Comparison of ENCODE assay signal across 8 cellular contexts in the genomic region with DNA sequence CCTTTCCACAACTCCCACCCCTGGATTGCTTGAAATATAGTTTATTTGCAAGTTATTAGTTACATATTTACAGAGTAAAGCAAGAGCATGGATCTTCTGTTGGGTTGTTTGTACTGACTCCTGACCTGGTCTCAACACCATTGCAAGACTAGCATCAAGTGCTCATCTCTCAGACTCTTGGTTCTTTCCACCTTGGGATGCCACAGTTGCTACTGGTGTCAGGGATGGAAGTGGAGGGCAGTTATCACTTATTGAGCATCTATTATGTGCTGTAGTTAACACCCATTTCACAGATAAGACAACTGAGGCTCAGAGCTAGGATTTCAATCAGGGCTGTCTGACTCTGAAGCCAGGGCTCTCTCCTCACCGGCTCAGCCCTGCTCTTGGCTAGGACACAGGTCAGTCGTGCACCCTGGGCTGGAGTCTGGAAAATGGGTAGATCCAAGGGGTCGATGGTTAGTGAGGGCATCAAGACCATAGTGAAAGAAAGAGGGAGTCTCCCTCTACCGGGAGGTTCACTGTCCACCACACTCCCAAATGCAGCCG. TPM values are rescaled to one million over a fixed set of nuclear protein-coding genes. Genes with fewer than 3 reads are reported as not detected.
DNase-seq lines count a peak whose midpoint lies in the region; ATAC-seq, FAIRE-seq and TF ChIP-seq lines count a peak whose summit lies in the region.

No MANE protein-coding gene starts in this region.

- peaks cover 5% of the 10 kb centered on the region for H3K9me3 Mint-ChIP-seq in activated T-cell treated with anti-CD3 and anti-CD28 coated beads, Interleukin-2, amount 50 U/mL, for 24 hours

- no peak overlapping the region for H3K27ac Mint-ChIP-seq in activated T-cell treated with anti-CD3 and anti-CD28 coated beads, Interleukin-2, amount 50 U/mL, for 24 hours

- TF ChIP-seq POLR2A in GM12891 (IDR thresholded peaks at IDR 0.05; ENCODE audit: low read depth, low read length), result no peak

- in situ Hi-C loops in astrocyte of the spinal cord (cut with HindIII; ENCODE audit: low sequenced_read_pairs), result no loop called here

- no peaks in the 10 kb centered on the region for H3K36me3 Mint-ChIP-seq in activated T-cell treated with anti-CD3 and anti-CD28 coated beads, Interleukin-2, amount 50 U/mL, for 24 hours (ENCODE audit: low read depth)

- peaks cover 7% of the 10 kb centered on the region for H3K27me3 ChIP-seq in kidney epithelial cell (ENCODE audit: control insufficient read depth, insufficient read depth, low read length)

- peaks cover 52% of the 10 kb centered on the region for H3K27me3 Mint-ChIP-seq in activated T-cell treated with anti-CD3 and anti-CD28 coated beads, Interleukin-2, amount 50 U/mL, for 24 hours

- peak overlapping the region; percentile 54 for H3K4me3 Mint-ChIP-seq in activated T-cell treated with anti-CD3 and anti-CD28 coated beads, Interleukin-2, amount 50 U/mL, for 24 hours

- H3K4me3 ChIP-seq in astrocyte of the spinal cord (ENCODE audit: low read depth, low read length) (peak overlapping the region; percentile 57), kidney epithelial cell (ENCODE audit: low read depth, low read length) (peak overlapping the region; percentile 26)

- H3K36me3 ChIP-seq in kidney epithelial cell (ENCODE audit: control insufficient read depth, insufficient read depth, low read length), result no peaks in the 10 kb centered on the region

- peaks cover 7% of the 10 kb centered on the region for H3K4me1 Mint-ChIP-seq in activated T-cell treated with anti-CD3 and anti-CD28 coated beads, Interleukin-2, amount 50 U/mL, for 24 hours (ENCODE audit: low read depth)

- no peak for DNase-seq in activated T-cell treated with anti-CD3 and anti-CD28 coated beads, Interleukin-2, amount 50 U/mL, for 24 hours
- no peak for DNase-seq in activated T-cell treated with anti-CD3 and anti-CD28 coated beads, Interleukin-2, amount 50 U/mL, for 1 hour
- DNase-seq in astrocyte of the spinal cord (ENCODE audit: low read depth, low spot score) (no peak), kidney epithelial cell (ENCODE audit: low read depth) (no peak), substantia nigra (lab: John Stamatoyannopoulos, UW) (no peak), GM12891 (ENCODE audit: insufficient read length, low spot score) (no peak), SIG-M5 treated with dmso at 0.1 percent for 504 hours (lab: John Stamatoyannopoulos, UW; ENCODE audit: unreplicated experiment) (no peak)

- peak; percentile 36 for TF ChIP-seq CTCF in astrocyte of the spinal cord (IDR thresholded peaks at IDR 0.05; ENCODE audit: low read depth, low read length)
- peak; percentile 20 for TF ChIP-seq CTCF in kidney epithelial cell (IDR thresholded peaks at IDR 0.05; ENCODE audit: insufficient read depth, low read length, poor library complexity, severe bottlenecking)

- no peak for FAIRE-seq in GM12891 (lab: Jason Lieb, UNC)

- peak overlapping the region; percentile 91 for H3K27ac ChIP-seq in substantia nigra (ENCODE audit: low read depth, low read length, poor library complexity, severe bottlenecking)

- ATAC-seq in HG03521 (IDR thresholded peaks at IDR 0.05; ENCODE audit: unreplicated experiment), result no peak

TF ChIP-seq in GM12891, 5 proteins besides CTCF, POLR2A, EP300 and RAD21:
- TF ChIP-seq POLR2AphosphoS5 (IDR thresholded peaks at IDR 0.05; ENCODE audit: low read depth, low read length) (no peak), PAX5 (IDR thresholded peaks at IDR 0.05; ENCODE audit: insufficient read depth, low read length, severe bottlenecking) (no peak), TAF1 (IDR thresholded peaks at IDR 0.05; ENCODE audit: low read depth, low read length) (no peak), POU2F2 (IDR thresholded peaks at IDR 0.05; ENCODE audit: low read depth, low read length) (no peak), SPI1 (IDR thresholded peaks at IDR 0.05; ENCODE audit: low read depth, low read length) (no peak)

RNA-seq across cellular contexts. Expression of a gene that starts 0.6 kb away (rescaled TPM):
- total RNA-seq in kidney epithelial cell, result 1.3 and 1.6 TPM in 2 replicates
- polyA plus RNA-seq in GM12891 (2012; ENCODE audit: low read depth, missing spikeins), result 0.06 TPM
